ENCODE assay signal across 35 cellular contexts in genomic region chrX:39506131-39506530, GRCh38.
A peak's percentile ranks its signal among the peaks of the same experiment; 100 is the strongest.
DNase-seq lines count a peak whose midpoint lies in the region; ATAC-seq and TF ChIP-seq lines count a peak whose summit lies in the region.
"Had no signal": no experiment of that assay in that cellular context is flagged by ENCODE, and none has a peak within 500 bp of the region (broad histone marks: within the 10 kb centered on the region; RNA-seq: fewer than 3 reads in every experiment).

No MANE protein-coding gene starts in this region.

- H3K9me3 Mint-ChIP-seq in activated naive CD8-positive, alpha-beta T cell treated with anti-CD3 and anti-CD28 coated beads for 36 hours = peaks cover 1% of the 10 kb centered on the region
- H3K9me3 Mint-ChIP-seq in glutamatergic neuron (ENCODE audit: unreplicated experiment) = no peaks in the 10 kb centered on the region
- H3K9me3 Mint-ChIP-seq: CD4-positive, alpha-beta T cell; CD8-positive, alpha-beta T cell had no signal

- H3K36me3 Mint-ChIP-seq in activated naive CD8-positive, alpha-beta T cell treated with anti-CD3 and anti-CD28 coated beads for 36 hours = peaks cover 8% of the 10 kb centered on the region
- no peaks in the 10 kb centered on the region for H3K36me3 Mint-ChIP-seq in glutamatergic neuron (ENCODE audit: unreplicated experiment)
- H3K36me3 Mint-ChIP-seq: CD14-positive monocyte; CD4-positive, alpha-beta memory T cell; CD4-positive, CD25-positive, alpha-beta regulatory T cell; CD8-positive, alpha-beta T cell had no signal

- no peak for ATAC-seq in HG02763 (IDR thresholded peaks at IDR 0.05; ENCODE audit: unreplicated experiment)
- ATAC-seq: A549; CD8-positive, alpha-beta T cell had no signal

- WGBS in thyroid gland, 2 donors = 24 to 29% methylated on average over 8 to 9 of the region's 9 CpGs

- H3K4me3 ChIP-seq in WERI-Rb-1 (ENCODE audit: low read depth, low read length) (no peak overlapping the region), coronary artery (no peak overlapping the region), thyroid gland (replicated peaks in 1 of 3) (no peak overlapping the region)
- H3K4me3 ChIP-seq: A549; BLaER1; BLaER1 treated with 17β-estradiol and CSF1 and Interleukin-3, amounts not matched to agents 10 nM and 100 nM had no signal

- no peak for TF ChIP-seq CTCF in WERI-Rb-1 (IDR thresholded peaks at IDR 0.05; ENCODE audit: low read depth, low read length)
- TF ChIP-seq CTCF in coronary artery (IDR thresholded peaks at IDR 0.05) = no peak
- TF ChIP-seq CTCF in thyroid gland (IDR thresholded peaks at IDR 0.05) = no peak
- TF ChIP-seq CTCF in glutamatergic neuron (IDR thresholded peaks at IDR 0.05; ENCODE audit: partially characterized antibody, unreplicated experiment) = no peak

- intact Hi-C loops in thyroid gland (cut with DNase I) = no loop called here

- no peaks in the 10 kb centered on the region for H3K36me3 ChIP-seq in WERI-Rb-1
- H3K36me3 ChIP-seq in thyroid gland = no peaks in the 10 kb centered on the region
- H3K36me3 ChIP-seq: BE2C, BLaER1 had no signal

- peaks cover 14% of the 10 kb centered on the region for H3K4me1 Mint-ChIP-seq in activated naive CD8-positive, alpha-beta T cell treated with anti-CD3 and anti-CD28 coated beads for 36 hours
- H3K4me1 Mint-ChIP-seq in glutamatergic neuron (ENCODE audit: low read depth, unreplicated experiment) = peaks cover 4% of the 10 kb centered on the region

- no peak overlapping the region for H3K27ac Mint-ChIP-seq in activated naive CD8-positive, alpha-beta T cell treated with anti-CD3 and anti-CD28 coated beads for 36 hours
- H3K27ac Mint-ChIP-seq in glutamatergic neuron (ENCODE audit: unreplicated experiment) = no peak overlapping the region
- H3K27ac Mint-ChIP-seq: B cell; CD14-positive monocyte; CD4-positive, alpha-beta T cell; CD4-positive, CD25-positive, alpha-beta regulatory T cell; CD8-positive, alpha-beta memory T cell; CD8-positive, alpha-beta T cell had no signal

- no peak for DNase-seq in WERI-Rb-1
- DNase-seq in coronary artery (ENCODE audit: low spot score) = peak; percentile 21
- DNase-seq in left kidney (ENCODE audit: low read depth, low spot score) = peak; percentile 28
- peak; percentile 85 to 87 for DNase-seq in thyroid gland
- no peak for DNase-seq in activated naive CD8-positive, alpha-beta T cell treated with anti-CD3 and anti-CD28 coated beads for 36 hours
- no peak for DNase-seq in glutamatergic neuron
- no peak for DNase-seq in NCI-H345 treated with DMSO at 0.1 percent for 48 hours (lab: John Stamatoyannopoulos, UW; ENCODE audit: unreplicated experiment)
- DNase-seq: 8988T; ACHN; AML-193; BE2C; C1 segment of cervical spinal cord; Caco-2; Calu3; CD4-positive, alpha-beta memory T cell; CD4-positive, alpha-beta T cell; CD4-positive, CD25-positive, alpha-beta regulatory T cell; CD8-positive, alpha-beta memory T cell; CD8-positive, alpha-beta T cell; COR-L47; DMS 273 treated with DMSO at 0.1 percent for 48 hours; DMS153; DMS53; DMS79; DMS79 treated with DMSO at 0.1 percent for 48 hours; DND-41; EL had no signal

- H3K4me1 ChIP-seq in thyroid gland = peaks cover 0 to 7% of the 10 kb centered on the region in 2 donors
- H3K4me1 ChIP-seq: A549, BE2C, Caco-2 had no signal

- H3K27me3 ChIP-seq in WERI-Rb-1 (ENCODE audit: insufficient read depth, low read depth, severe bottlenecking) = no peaks in the 10 kb centered on the region
- H3K27me3 ChIP-seq in thyroid gland = no peaks in the 10 kb centered on the region
- H3K27me3 ChIP-seq: BE2C; BLaER1; BLaER1 treated with 17β-estradiol and CSF1 and Interleukin-3, amounts not matched to agents 10 nM and 100 nM had no signal

- peak overlapping the region; percentile 66 for H3K27ac ChIP-seq in WERI-Rb-1
- H3K27ac ChIP-seq in coronary artery = no peak overlapping the region
- peak overlapping the region; percentile 60 to 87 (median 70) for H3K27ac ChIP-seq in thyroid gland
- H3K27ac ChIP-seq: 22Rv1; A549; BLaER1; BLaER1 treated with 17β-estradiol and CSF1 and Interleukin-3, amounts not matched to agents 10 nM and 100 nM; C4-2B had no signal

- no peaks in the 10 kb centered on the region for H3K27me3 Mint-ChIP-seq in activated naive CD8-positive, alpha-beta T cell treated with anti-CD3 and anti-CD28 coated beads for 36 hours
- peaks cover 2% of the 10 kb centered on the region for H3K27me3 Mint-ChIP-seq in glutamatergic neuron (ENCODE audit: unreplicated experiment)
- H3K27me3 Mint-ChIP-seq: CD4-positive, alpha-beta memory T cell; CD4-positive, alpha-beta T cell; CD4-positive, CD25-positive, alpha-beta regulatory T cell had no signal

- TF ChIP-seq POLR2A in thyroid gland (IDR thresholded peaks at IDR 0.05) = no peak

- H3K4me3 Mint-ChIP-seq in activated naive CD8-positive, alpha-beta T cell treated with anti-CD3 and anti-CD28 coated beads for 36 hours = no peak overlapping the region
- H3K4me3 Mint-ChIP-seq in glutamatergic neuron (ENCODE audit: unreplicated experiment) = no peak overlapping the region
- H3K4me3 Mint-ChIP-seq: B cell; CD14-positive monocyte; CD4-positive, alpha-beta memory T cell; CD4-positive, alpha-beta T cell; CD4-positive, CD25-positive, alpha-beta regulatory T cell; CD8-positive, alpha-beta memory T cell; CD8-positive, alpha-beta T cell had no signal

- H3K9me3 ChIP-seq in WERI-Rb-1 (ENCODE audit: severe bottlenecking) (no peaks in the 10 kb centered on the region), thyroid gland (no peaks in the 10 kb centered on the region)
- H3K9me3 ChIP-seq: BE2C, Caco-2 had no signal

Comparison
In these comparisons a context has a peak if more than half of its experiments do, and no peak if none do; other contexts are left out.
1. DNase-seq: peak in coronary artery (single experiment), left kidney (single experiment) and thyroid gland (2 of 2); none in WERI-Rb-1 (single experiment), activated naive CD8-positive, alpha-beta T cell treated with anti-CD3 and anti-CD28 coated beads for 36 hours (single experiment), glutamatergic neuron (single experiment) and NCI-H345 treated with DMSO at 0.1 percent for 48 hours (single experiment).
2. H3K27ac ChIP-seq: peak in WERI-Rb-1 (single experiment) and thyroid gland (3 of 3); none in coronary artery (0 of 2).